In genomic region chr15:39181348-39181747, GRCh38 we compare ENCODE assay signal across 24 cellular contexts.
DNase-seq lines count a peak whose midpoint lies in the region; ATAC-seq and TF ChIP-seq lines count a peak whose summit lies in the region.
"Had no signal": no experiment of that assay in that cellular context is flagged by ENCODE, and none has a peak within 500 bp of the region (broad histone marks: within the 10 kb centered on the region; RNA-seq: fewer than 3 reads in every experiment).

No MANE protein-coding gene starts in this region.

- dilution Hi-C loops in mammary epithelial cell (cut with HindIII; ENCODE audit: low sequenced_read_pairs), result no loop called here

- H3K4me1 ChIP-seq in mammary epithelial cell (ENCODE audit: insufficient read depth, low read length) (peaks cover 81% of the 10 kb centered on the region), MM.1S (ENCODE audit: low read length) (no peaks in the 10 kb centered on the region)

- H3K4me3 Mint-ChIP-seq in HFFc6, result peak overlapping the region; percentile 14
- peak overlapping the region; percentile 8 for H3K4me3 Mint-ChIP-seq in type B pancreatic cell
- H3K4me3 Mint-ChIP-seq: activated CD8-positive, alpha-beta T cell treated with anti-CD3 and anti-CD28 coated beads for 36 hours; activated naive CD4-positive, alpha-beta T cell treated with anti-CD3 and anti-CD28 coated beads for 36 hours; activated T-cell treated with anti-CD3 and anti-CD28 coated beads, Interleukin-2, amount 50 U/mL, for 4 hours; naive thymus-derived CD8-positive, alpha-beta T cell had no signal

- in situ Hi-C loops in mammary epithelial cell (cut with MboI; ENCODE audit: low sequenced_read_pairs in 2 of 2), result no loop called here

- 83% methylated on average over 1 of the region's 1 CpG for WGBS in mammary epithelial cell (ENCODE audit: low coverage, missing lambda C conversion rate)

- no peak overlapping the region for H3K9ac ChIP-seq in mammary epithelial cell (ENCODE audit: insufficient read depth, low read length)
- no peak overlapping the region for H3K9ac ChIP-seq in MM.1S (ENCODE audit: low read length)

- H2AFZ ChIP-seq in mammary epithelial cell (ENCODE audit: low read depth, low read length) (peak overlapping the region; percentile 7), MM.1S (ENCODE audit: low read length) (no peak overlapping the region)

- BruUV-seq in mammary epithelial cell (replicated peaks; lab: Mats Ljungman, UMichigan), result no TSS peak

- no peaks in the 10 kb centered on the region for H3K9me3 ChIP-seq in mammary epithelial cell (replicated peaks; ENCODE audit: insufficient read depth, low read length)
- H3K9me3 ChIP-seq in MM.1S (replicated peaks; ENCODE audit: insufficient read depth, low read length), result no peaks in the 10 kb centered on the region
- H3K9me3 ChIP-seq: testis had no signal

- TF ChIP-seq CTCF in HFFc6 (IDR thresholded peaks at IDR 0.05) (no peak), mammary epithelial cell (conservative IDR thresholded peaks at IDR 0.05 in 1 of 2, IDR thresholded peaks at IDR 0.05 in 1 of 2; ENCODE audit: extremely low read depth in 1 of 2, insufficient read depth in 1 of 2, low read depth in 1 of 2, low read length in 2 of 2) (no peak), type B pancreatic cell (conservative IDR thresholded peaks at IDR 0.05) (no peak), MM.1S (IDR thresholded peaks at IDR 0.05; ENCODE audit: low read length) (no peak)

- H3K4me2 ChIP-seq in mammary epithelial cell (ENCODE audit: insufficient read depth, low read depth, low read length) (no peak overlapping the region), MM.1S (ENCODE audit: low read depth, low read length) (no peak overlapping the region)

- CTCF ChIA-PET in mammary epithelial cell (lab: Charles Lee; ENCODE audit: low non-redundant PET), result no interaction called here

- peaks cover 88% of the 10 kb centered on the region for H3K4me1 Mint-ChIP-seq in HFFc6 (ENCODE audit: low read depth)
- H3K4me1 Mint-ChIP-seq in type B pancreatic cell (ENCODE audit: unreplicated experiment), result peaks cover 21% of the 10 kb centered on the region
- H3K4me1 Mint-ChIP-seq: naive thymus-derived CD8-positive, alpha-beta T cell had no signal

- DNase-seq in HFFc6, result no peak
- no peak for DNase-seq in mammary epithelial cell
- peak; percentile 32 for DNase-seq in left kidney (ENCODE audit: low read depth, low spot score)
- DNase-seq in type B pancreatic cell (ENCODE audit: extremely low spot score, unreplicated experiment), result no peak
- no peak for DNase-seq in MM.1S
- no peak for DNase-seq in DMS153 (lab: John Stamatoyannopoulos, UW)
- DNase-seq: activated CD4-positive, CD25-positive, alpha-beta regulatory T cell; activated CD8-positive, alpha-beta T cell treated with anti-CD3 and anti-CD28 coated beads for 36 hours; activated naive CD4-positive, alpha-beta T cell treated with anti-CD3 and anti-CD28 coated beads for 36 hours; activated T-cell treated with anti-CD3 and anti-CD28 coated beads, Interleukin-2, amount 50 U/mL, for 4 hours; aorta; cerebellar nuclear complex; foreskin melanocyte; GF-D8; kidney; naive thymus-derived CD8-positive, alpha-beta T cell; NCI-H2029; NCI-H446; NK-92 treated with Interleukin-12 subunit alpha and Interleukin-12 subunit beta, amount 100 ng/mL, for 24 hours; T-helper 9 cell; testis had no signal

- intact Hi-C loops in mammary epithelial cell (cut with micrococcal nuclease), result no loop called here

- peak overlapping the region; percentile 89 for H3K27ac Mint-ChIP-seq in HFFc6
- H3K27ac Mint-ChIP-seq in type B pancreatic cell, result peak overlapping the region; percentile 38
- H3K27ac Mint-ChIP-seq: activated CD8-positive, alpha-beta T cell treated with anti-CD3 and anti-CD28 coated beads for 36 hours; activated naive CD4-positive, alpha-beta T cell treated with anti-CD3 and anti-CD28 coated beads for 36 hours; naive thymus-derived CD8-positive, alpha-beta T cell had no signal

- no peaks in the 10 kb centered on the region for H3F3A ChIP-seq in MM.1S (ENCODE audit: insufficient read depth, low read length)

- H3K4me3 ChIP-seq in mammary epithelial cell (replicated peaks in 1 of 3; ENCODE audit: insufficient read depth in 1 of 3, low read depth in 2 of 3, low read length in 3 of 3) (no peak overlapping the region), MM.1S (ENCODE audit: low read length) (no peak overlapping the region)
- H3K4me3 ChIP-seq: GM12878, SK-N-MC, testis had no signal

- ATAC-seq in HG03565 (IDR thresholded peaks at IDR 0.05; ENCODE audit: unreplicated experiment), result no peak
- ATAC-seq: activated CD8-positive, alpha-beta T cell treated with anti-CD3 and anti-CD28 coated beads for 36 hours; activated T-cell treated with anti-CD3 and anti-CD28 coated beads, Interleukin-2, amount 50 U/mL, for 4 hours; GM12878; naive thymus-derived CD8-positive, alpha-beta T cell had no signal

- H3K27ac ChIP-seq in mammary epithelial cell (ENCODE audit: insufficient read depth, low read depth, low read length), result peak overlapping the region; percentile 10
- no peak overlapping the region for H3K27ac ChIP-seq in MM.1S (ENCODE audit: low read length)
- H3K27ac ChIP-seq: SK-N-MC, testis had no signal

- H3K27me3 Mint-ChIP-seq in HFFc6 (ENCODE audit: insufficient read depth) (no peaks in the 10 kb centered on the region; the same call in 1 of the 2 replicates), type B pancreatic cell (no peaks in the 10 kb centered on the region)

- H3K36me3 Mint-ChIP-seq in HFFc6 (ENCODE audit: low read depth) (peaks cover 7% of the 10 kb centered on the region), type B pancreatic cell (no peaks in the 10 kb centered on the region)
- H3K36me3 Mint-ChIP-seq: naive thymus-derived CD8-positive, alpha-beta T cell had no signal

- no peaks in the 10 kb centered on the region for H3K79me2 ChIP-seq in mammary epithelial cell (ENCODE audit: insufficient read depth, low read length)
- no peaks in the 10 kb centered on the region for H3K79me2 ChIP-seq in MM.1S (ENCODE audit: low read length)

- H4K20me1 ChIP-seq in mammary epithelial cell (ENCODE audit: insufficient read depth, low read length), result no peaks in the 10 kb centered on the region
- H4K20me1 ChIP-seq in MM.1S (ENCODE audit: insufficient read depth, low read length), result no peaks in the 10 kb centered on the region

- H3K9me3 Mint-ChIP-seq in HFFc6 (no peaks in the 10 kb centered on the region; the same call in 1 of the 2 replicates), type B pancreatic cell (no peaks in the 10 kb centered on the region)
- H3K9me3 Mint-ChIP-seq: activated CD8-positive, alpha-beta T cell treated with anti-CD3 and anti-CD28 coated beads for 36 hours; activated naive CD4-positive, alpha-beta T cell treated with anti-CD3 and anti-CD28 coated beads for 36 hours; activated T-cell treated with anti-CD3 and anti-CD28 coated beads, Interleukin-2, amount 50 U/mL, for 4 hours; naive thymus-derived CD8-positive, alpha-beta T cell had no signal

- H3K27me3 ChIP-seq in mammary epithelial cell (ENCODE audit: insufficient read depth, low read length), result no peaks in the 10 kb centered on the region
- no peaks in the 10 kb centered on the region for H3K27me3 ChIP-seq in MM.1S (replicated peaks; ENCODE audit: insufficient read depth, low read length)
- H3K27me3 ChIP-seq: testis had no signal

- no peaks in the 10 kb centered on the region for H3K9me2 ChIP-seq in MM.1S (replicated peaks; ENCODE audit: insufficient read depth, low read length)

- H3K36me3 ChIP-seq in mammary epithelial cell (ENCODE audit: insufficient read depth, low read length) (no peaks in the 10 kb centered on the region), MM.1S (replicated peaks; ENCODE audit: insufficient read depth, low read length) (no peaks in the 10 kb centered on the region)
